In genomic region chr1:203650012-203650836, GRCh38 we compare ENCODE assay signal across 1 cellular context.
A peak's percentile ranks its signal among the peaks of the same experiment; 100 is the strongest.
TF ChIP-seq lines count a peak whose summit lies in the region.

No MANE protein-coding gene starts in this region.

TF ChIP-seq in HEK293, 187 proteins besides CTCF, POLR2A, EP300 and RAD21 (continued from another document and continues in another):
- peak; percentile 91 for TF ChIP-seq PATZ1 (tag by site-specific recombination; IDR thresholded peaks at IDR 0.05)
- 0 out of 2 replicates have a peak, but pooled peaks have one; percentile 67 for TF ChIP-seq ZNF24 (tag by site-specific recombination; IDR thresholded peaks at IDR 0.05)
- TF ChIP-seq ZBTB11 (tag by site-specific recombination; conservative IDR thresholded peaks at IDR 0.05; ENCODE audit: low read depth): no peak
- TF ChIP-seq YY1 (tag by site-specific recombination; IDR thresholded peaks at IDR 0.05): no peak
- TF ChIP-seq BCL11A (tag by site-specific recombination; IDR thresholded peaks at IDR 0.05; ENCODE audit: low read depth): no peak
- TF ChIP-seq ZBTB17 (tag by site-specific recombination; IDR thresholded peaks at IDR 0.05): peak; percentile 69
- peak; percentile 82 for TF ChIP-seq PRDM10 (tag by site-specific recombination; IDR thresholded peaks at IDR 0.05)
- TF ChIP-seq ZNF544 (tag by site-specific recombination; IDR thresholded peaks at IDR 0.05): no peak
- TF ChIP-seq ZNF692 (tag by site-specific recombination; IDR thresholded peaks at IDR 0.05): 0 out of 2 replicates have a peak, but pooled peaks have one; percentile 28
- no peak for TF ChIP-seq ZNF560 (tag by site-specific recombination; IDR thresholded peaks at IDR 0.05; ENCODE audit: borderline replicate concordance)
- no peak for TF ChIP-seq ZNF510 (tag by site-specific recombination; IDR thresholded peaks at IDR 0.05; ENCODE audit: insufficient replicate concordance)
- TF ChIP-seq HOXC10 (CRISPR knock-in tag; IDR thresholded peaks at IDR 0.05): no peak
- no peak for TF ChIP-seq ZNF433 (tag by site-specific recombination; IDR thresholded peaks at IDR 0.05; ENCODE audit: low read depth)
- TF ChIP-seq ZNF18 (tag by site-specific recombination; IDR thresholded peaks at IDR 0.05): peak; percentile 93
- TF ChIP-seq ZNF76 (tag by site-specific recombination; IDR thresholded peaks at IDR 0.05; ENCODE audit: borderline replicate concordance, low read depth): no peak
- no peak for TF ChIP-seq ZNF146 (tag by site-specific recombination; IDR thresholded peaks at IDR 0.05)
- TF ChIP-seq ZXDB (tag by site-specific recombination; IDR thresholded peaks at IDR 0.05): 0 out of 2 replicates have a peak, but pooled peaks have one; percentile 20
- TF ChIP-seq ZNF639 (tag by site-specific recombination; IDR thresholded peaks at IDR 0.05): 0 out of 2 replicates have a peak, but pooled peaks have one; percentile 64
- no peak for TF ChIP-seq ZNF677 (tag by site-specific recombination; IDR thresholded peaks at IDR 0.05)
- peak; percentile 32; the same call in 1 of the 2 replicates for TF ChIP-seq ZNF561 (tag by site-specific recombination; IDR thresholded peaks at IDR 0.05; ENCODE audit: borderline replicate concordance)
- TF ChIP-seq ZNF513 (tag by site-specific recombination; IDR thresholded peaks at IDR 0.05): no peak
- TF ChIP-seq ZNF768 (tag by site-specific recombination; IDR thresholded peaks at IDR 0.05): no peak
- no peak for TF ChIP-seq GLI4 (tag by site-specific recombination; IDR thresholded peaks at IDR 0.05)
- TF ChIP-seq ZNF654 (tag by site-specific recombination; IDR thresholded peaks at IDR 0.05; ENCODE audit: low read depth): no peak
- TF ChIP-seq ZNF114 (tag by site-specific recombination; IDR thresholded peaks at IDR 0.05): no peak
- TF ChIP-seq ZNF548 (tag by site-specific recombination; IDR thresholded peaks at IDR 0.05): no peak
- no peak for TF ChIP-seq ZNF664 (tag by site-specific recombination; IDR thresholded peaks at IDR 0.05)
- no peak for TF ChIP-seq RBAK (tag by site-specific recombination; IDR thresholded peaks at IDR 0.05)
- peak; percentile 79 for TF ChIP-seq SP7 (tag by site-specific recombination; IDR thresholded peaks at IDR 0.05)
- 0 out of 2 replicates have a peak, but pooled peaks have one; percentile 67 for TF ChIP-seq ZNF600 (tag by site-specific recombination; IDR thresholded peaks at IDR 0.05)
- no peak for TF ChIP-seq ZNF555 (tag by site-specific recombination; conservative IDR thresholded peaks at IDR 0.05)
- no peak for TF ChIP-seq INSM2 (tag by site-specific recombination; IDR thresholded peaks at IDR 0.05)
- TF ChIP-seq ZNF350 (tag by site-specific recombination; IDR thresholded peaks at IDR 0.05): no peak
- TF ChIP-seq ZSCAN16 (tag by site-specific recombination; IDR thresholded peaks at IDR 0.05): no peak
- no peak for TF ChIP-seq ZBTB6 (tag by site-specific recombination; IDR thresholded peaks at IDR 0.05)
- no peak for TF ChIP-seq SCRT1 (tag by site-specific recombination; IDR thresholded peaks at IDR 0.05; ENCODE audit: borderline replicate concordance)
- TF ChIP-seq TCF7L2 (IDR thresholded peaks at IDR 0.05; ENCODE audit: borderline replicate concordance, low read depth, low read length): no peak
- peak; percentile 71; the same call in 1 of the 2 replicates for TF ChIP-seq ZNF660 (tag by site-specific recombination; IDR thresholded peaks at IDR 0.05)
- no peak for TF ChIP-seq ZSCAN18 (tag by site-specific recombination; IDR thresholded peaks at IDR 0.05)
- peak; percentile 99 for TF ChIP-seq GLIS1 (tag by site-specific recombination; IDR thresholded peaks at IDR 0.05)
- TF ChIP-seq ZFP37 (tag by site-specific recombination; IDR thresholded peaks at IDR 0.05): 0 out of 2 replicates have a peak, but pooled peaks have one; percentile 19
